ENCODE assay signal across 8 cellular contexts in the genomic region with DNA sequence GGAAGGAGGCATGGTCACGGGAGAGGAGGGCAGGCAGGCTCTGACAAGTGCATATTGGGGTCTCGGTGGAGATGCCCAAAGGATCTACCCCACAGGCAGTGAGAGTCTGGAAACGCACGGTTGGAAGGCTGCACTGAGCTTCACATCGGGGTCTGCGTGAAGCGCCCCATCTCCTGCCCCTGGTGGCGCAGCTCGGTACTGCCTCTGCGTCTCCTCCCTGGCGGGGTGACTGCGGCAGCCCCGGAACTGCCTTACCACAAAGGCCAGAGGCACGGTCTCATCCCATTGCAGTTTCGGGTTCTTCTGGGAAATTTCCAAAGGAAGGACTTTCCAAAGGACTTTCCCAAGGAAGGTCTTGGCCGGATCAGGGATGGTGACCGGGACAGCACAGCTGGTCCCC.
DNase-seq lines count a peak whose midpoint lies in the region; ATAC-seq, FAIRE-seq and TF ChIP-seq lines count a peak whose summit lies in the region.

No MANE protein-coding gene starts in this region.

- peak; percentile 46 for DNase-seq in GM12891 (ENCODE audit: insufficient read length, low spot score)
- DNase-seq in T-cell = peak in 21 of 34 experiments; percentile 6 to 36 (median 20)
- peak; percentile 4 for DNase-seq in effector CD8-positive, alpha-beta T cell (lab: John Stamatoyannopoulos, UW)
- DNase-seq in stimulated activated CD4-positive, alpha-beta T cell treated with anti-CD3 and anti-CD28 coated beads, Interleukin-12 subunit alpha, Interleukin-12 subunit beta, amount 100 ng/mL, for 24 hours (ENCODE audit: low read depth in 2 of 2) = peak; percentile 11 to 57
- DNase-seq in NCI-H187 treated with DMSO at 0.1 percent for 48 hours (lab: John Stamatoyannopoulos, UW) = no peak
- DNase-seq in middle frontal gyrus (ENCODE audit: extremely low spot score, low spot score) = no peak

- H3K27ac Mint-ChIP-seq in T-cell = no peak overlapping the region

- CTCF ChIA-PET in T-cell (lab: Charles Lee) = no interaction called here

- no peaks in the 10 kb centered on the region for H3K36me3 Mint-ChIP-seq in T-cell

- ATAC-seq in T-cell (replicated peaks in 1 of 4) = peak in 1 of 4 experiments; percentile 43
- ATAC-seq in GM21515 (IDR thresholded peaks at IDR 0.05; ENCODE audit: unreplicated experiment) = no peak
- ATAC-seq in HG03439 (IDR thresholded peaks at IDR 0.05; ENCODE audit: unreplicated experiment) = no peak

- no peak for TF ChIP-seq POLR2A in GM12891 (IDR thresholded peaks at IDR 0.05; ENCODE audit: low read depth, low read length)

- no peaks in the 10 kb centered on the region for H3K9me3 Mint-ChIP-seq in T-cell

- no peaks in the 10 kb centered on the region for H3K4me1 Mint-ChIP-seq in T-cell

- H3K4me3 Mint-ChIP-seq in T-cell = no peak overlapping the region

- H3K27me3 Mint-ChIP-seq in T-cell = peaks cover 47 to 48% of the 10 kb centered on the region in 2 donors

- POLR2A ChIA-PET in T-cell (lab: Charles Lee) = no interaction called here

- FAIRE-seq in GM12891 (lab: Jason Lieb, UNC) = no peak

TF ChIP-seq in GM12891, 5 proteins besides CTCF, POLR2A, EP300 and RAD21:
- TF ChIP-seq POLR2AphosphoS5 (IDR thresholded peaks at IDR 0.05; ENCODE audit: low read depth, low read length) (no peak), POU2F2 (IDR thresholded peaks at IDR 0.05; ENCODE audit: low read depth, low read length) (no peak), TAF1 (IDR thresholded peaks at IDR 0.05; ENCODE audit: low read depth, low read length) (no peak), PAX5 (IDR thresholded peaks at IDR 0.05; ENCODE audit: insufficient read depth, low read length, severe bottlenecking) (no peak), SPI1 (IDR thresholded peaks at IDR 0.05; ENCODE audit: low read depth, low read length) (no peak)

Comparison
In these comparisons a context has a peak if more than half of its experiments do, and no peak if none do; other contexts are left out.
1. DNase-seq: peak in GM12891 (single experiment), T-cell (21 of 34), effector CD8-positive, alpha-beta T cell (single experiment) and stimulated activated CD4-positive, alpha-beta T cell treated with anti-CD3 and anti-CD28 coated beads, Interleukin-12 subunit alpha, Interleukin-12 subunit beta, amount 100 ng/mL, for 24 hours (2 of 2); none in NCI-H187 treated with DMSO at 0.1 percent for 48 hours (single experiment) and middle frontal gyrus (single experiment).